In the genomic region with DNA sequence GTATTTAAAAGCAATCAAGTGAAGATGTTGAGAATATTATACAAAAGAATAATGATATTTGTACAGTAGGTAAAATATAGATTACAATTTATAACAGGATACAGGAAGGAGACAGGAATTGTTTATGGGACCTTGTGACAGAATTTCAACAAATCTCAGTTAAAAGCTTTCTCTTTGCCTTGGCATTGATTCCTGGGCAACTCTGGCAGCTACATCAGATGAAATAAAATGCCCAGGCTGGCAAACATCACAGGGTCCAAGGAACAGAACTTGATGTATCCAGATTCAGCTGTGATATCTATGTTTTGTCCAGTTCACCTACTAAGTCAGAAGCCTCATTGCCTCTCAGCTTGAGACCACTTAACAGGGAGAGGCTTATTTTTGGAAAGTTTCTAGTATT, we compare ENCODE assay signal across 17 cellular contexts.
"Had no signal": no experiment of that assay in that cellular context is flagged by ENCODE, and none has a peak within 500 bp of the region (broad histone marks: within the 10 kb centered on the region; RNA-seq: fewer than 3 reads in every experiment).

No MANE protein-coding gene starts in this region.

- H3K27me3 ChIP-seq: SJCRH30 had no signal

- H3K9me3 ChIP-seq: SJCRH30 had no signal

- H3K36me3 ChIP-seq: SJCRH30 had no signal

- H3K4me3 ChIP-seq: SJCRH30 had no signal

- ATAC-seq: Panc1, PC-3, SK-N-SH treated with all-trans-retinoic acid at 6 μM for 48 hours had no signal

- H3K27ac ChIP-seq: RWPE1, SJCRH30 had no signal

- DNase-seq: IMR-90; Karpas-422; KG1; MM.1S; NCI-H1436; NCI-H187; NCI-H2227 treated with DMSO at 0.1 percent for 48 hours; NCI-H524; NCI-H526 treated with DMSO at 0.1 percent for 48 hours; NCI-H748 treated with DMSO at 0.1 percent for 48 hours; NK-92 treated with Interleukin-12 subunit alpha and Interleukin-12 subunit beta, amount 100 ng/mL, for 24 hours; PC-3; SHP77 treated with DMSO at 0.1 percent for 48 hours; SJCRH30 had no signal

- H3K4me1 ChIP-seq: SJCRH30 had no signal
